Comparison of ENCODE assay signal across 19 cellular contexts in the genomic region with DNA sequence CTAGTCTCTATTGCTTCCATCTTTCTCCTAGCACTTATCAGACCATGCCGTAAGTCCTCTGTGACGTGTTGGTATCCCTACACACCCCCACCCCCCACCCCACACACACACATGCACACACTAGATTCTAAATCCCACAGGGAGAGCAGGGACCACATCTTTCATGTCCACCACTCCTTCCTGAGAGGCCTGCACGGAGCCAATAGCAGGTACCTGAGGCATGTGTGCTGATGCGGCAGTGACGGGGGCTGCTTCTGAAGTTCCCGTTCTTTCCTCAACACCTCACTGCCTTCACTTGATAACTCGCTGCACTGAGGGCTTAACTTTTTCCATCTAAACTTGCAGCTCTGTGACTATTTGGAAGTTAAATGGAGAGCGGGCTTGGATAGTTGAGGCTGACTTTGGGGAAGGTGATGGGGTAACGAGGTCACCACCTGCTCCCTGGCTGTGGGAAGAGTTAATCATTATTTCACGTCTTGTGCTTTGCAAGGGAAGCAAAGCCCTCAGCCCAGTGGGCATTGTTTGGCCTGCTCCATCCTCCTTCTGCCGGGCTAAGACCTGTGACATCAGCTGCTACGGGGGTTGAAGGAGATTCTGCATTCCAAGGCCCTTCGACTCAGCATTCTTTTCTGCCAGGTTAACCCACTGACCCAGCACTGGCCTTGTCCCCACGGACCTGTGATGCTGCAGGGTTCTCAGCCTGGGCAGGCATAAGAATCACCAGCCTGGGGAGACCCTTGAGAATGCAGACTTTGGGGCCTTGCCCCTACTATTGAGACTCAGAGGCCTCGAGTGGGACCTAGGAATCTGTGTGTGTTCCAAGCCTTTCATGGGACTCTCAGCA.
"Had no signal": no experiment of that assay in that cellular context is flagged by ENCODE, and none has a peak within 500 bp of the region (broad histone marks: within the 10 kb centered on the region; RNA-seq: fewer than 3 reads in every experiment).

No MANE protein-coding gene starts in this region.

- H3K9me3 ChIP-seq: neutrophil, thyroid gland, vagina had no signal

- H3K4me1 ChIP-seq: parathyroid adenoma, thyroid gland had no signal

- H3K27me3 ChIP-seq: neutrophil, thyroid gland, vagina had no signal

- ATAC-seq: activated CD4-positive, alpha-beta T cell treated with anti-CD3 and anti-CD28 coated beads for 36 hours; activated naive CD8-positive, alpha-beta T cell treated with anti-CD3 and anti-CD28 coated beads, Interleukin-2, amount 50 U/mL, for 24 hours; naive thymus-derived CD8-positive, alpha-beta T cell had no signal

- H3K36me3 ChIP-seq: neutrophil, thyroid gland, vagina had no signal

- H3K9ac ChIP-seq: parathyroid adenoma had no signal

- H3K79me2 ChIP-seq: parathyroid adenoma had no signal

- H3K27ac ChIP-seq: neutrophil, parathyroid adenoma, thyroid gland, vagina had no signal

- DNase-seq: activated CD4-positive, alpha-beta memory T cell treated with anti-CD3 and anti-CD28 coated beads for 36 hours; activated CD4-positive, alpha-beta T cell treated with anti-CD3 and anti-CD28 coated beads for 36 hours; activated CD8-positive, alpha-beta memory T cell treated with anti-CD3 and anti-CD28 coated beads, Interleukin-2, amount 50 U/mL, for 4 hours; activated effector memory CD4-positive, alpha-beta T cell treated with Interleukin-2 at 50 U/mL for 16 hours; activated naive CD4-positive, alpha-beta T cell treated with anti-CD3 and anti-CD28 coated beads, Interleukin-2, amount 10 ng/mL, durations not matched to agents 7 days and 5 days; activated naive CD8-positive, alpha-beta T cell treated with anti-CD3 and anti-CD28 coated beads, Interleukin-2, amount 50 U/mL, for 24 hours; activated T-cell treated with anti-CD3 and anti-CD28 coated beads, Interleukin-2, amount 50 U/mL, for 48 hours; cortex of kidney; erythroblast; left ventricle myocardium superior; naive thymus-derived CD8-positive, alpha-beta T cell; stimulated activated CD4-positive, alpha-beta T cell treated with anti-CD3 and anti-CD28 coated beads, Interleukin-12 subunit alpha, Interleukin-12 subunit beta, amount 100 ng/mL, for 4 hours; stimulated activated CD4-positive, alpha-beta T cell treated with anti-CD3 and anti-CD28 coated beads, Interleukin-1b, Interleukin-23, amount 100 ng/mL, for 48 hours; stimulated activated CD8-positive, alpha-beta memory T cell treated with anti-CD3 and anti-CD28 coated beads, Interleukin-4, amount 100 ng/mL, for 48 hours; stimulated activated naive CD4-positive, alpha-beta T cell; thyroid gland had no signal

- H3K4me3 ChIP-seq: thyroid gland, vagina had no signal

- H2AFZ ChIP-seq: parathyroid adenoma had no signal
